26 cellular contexts compared by ENCODE assay signal in genomic region chr2:38017836-38018235, GRCh38. TPM values are rescaled to one million over a fixed set of nuclear protein-coding genes. Genes with fewer than 3 reads are reported as not detected.
DNase-seq lines count a peak whose midpoint lies in the region; ATAC-seq, FAIRE-seq and TF ChIP-seq lines count a peak whose summit lies in the region.
"Had no signal": no experiment of that assay in that cellular context is flagged by ENCODE, and none has a peak within 500 bp of the region (broad histone marks: within the 10 kb centered on the region; RNA-seq: fewer than 3 reads in every experiment).

No MANE protein-coding gene starts in this region.

- intact Hi-C loops in heart right ventricle (cut with DNase I), result loop anchor here in 1 of 10 donors (1.0 kb wide), 1 partner anchor 19 kb away; no protein-coding TSS in a partner anchor

- peaks cover 4% of the 10 kb centered on the region; the same call in 1 of the 2 replicates for H3K4me1 ChIP-seq in GM23338 (ENCODE audit: insufficient read depth)
- no peaks in the 10 kb centered on the region for H3K4me1 ChIP-seq in NT2/D1 (ENCODE audit: insufficient read depth, insufficient read length)
- peaks cover 4% of the 10 kb centered on the region for H3K4me1 ChIP-seq in endodermal cell (ENCODE audit: control insufficient read depth, insufficient read depth, low read length)
- no peaks in the 10 kb centered on the region for H3K4me1 ChIP-seq in heart right ventricle
- H3K4me1 ChIP-seq: BE2C, HAP-1 had no signal

- H3K9ac ChIP-seq in NT2/D1 (ENCODE audit: insufficient read length, low read depth) (no peak overlapping the region), endodermal cell (ENCODE audit: extremely low read depth, low read length, poor library complexity, severe bottlenecking) (no peak overlapping the region)
- H3K9ac ChIP-seq: BLaER1 treated with 17β-estradiol and CSF1 and Interleukin-3, amounts not matched to agents 10 nM and 100 nM had no signal

- H3K9me2 ChIP-seq in GM23338 (ENCODE audit: insufficient read depth), result no peaks in the 10 kb centered on the region

- no peak for FAIRE-seq in HTR-8/SVneo (lab: Jason Lieb, UNC)
- FAIRE-seq: A549, D721Med, GM12891, GM18507 had no signal

- no peaks in the 10 kb centered on the region for H3K36me3 ChIP-seq in GM23338 (ENCODE audit: insufficient read depth)
- no peaks in the 10 kb centered on the region for H3K36me3 ChIP-seq in NT2/D1 (ENCODE audit: insufficient read depth, insufficient read length, low read length)
- no peaks in the 10 kb centered on the region for H3K36me3 ChIP-seq in endodermal cell (ENCODE audit: control insufficient read depth, insufficient read depth, low read length)
- H3K36me3 ChIP-seq in heart right ventricle, result peaks cover 0 to 4% (median 0%) of the 10 kb centered on the region in 9 donors
- H3K36me3 ChIP-seq: BE2C; BLaER1 treated with 17β-estradiol and CSF1 and Interleukin-3, amounts not matched to agents 10 nM and 100 nM; HAP-1 had no signal

- no peaks in the 10 kb centered on the region for H3K79me2 ChIP-seq in GM23338 (replicated peaks; ENCODE audit: insufficient read depth)

- WGBS in endodermal cell (ENCODE audit: insufficient coverage in 1 of 2, insufficient read length in 1 of 2), 2 experiments, result 46 to 58% methylated on average over 6 to 7 of the region's 7 CpGs
- WGBS in heart right ventricle, 2 donors, result 73 to 94% methylated on average over 7 of the region's 7 CpGs

- TF ChIP-seq CTCF in GM23338 (conservative IDR thresholded peaks at IDR 0.05; ENCODE audit: low read depth in 2 of 2), result no peak
- no peak for TF ChIP-seq CTCF in endodermal cell (conservative IDR thresholded peaks at IDR 0.05)
- TF ChIP-seq CTCF in heart right ventricle (IDR thresholded peaks at IDR 0.05), result no peak

- DNase-seq in GM23338 (ENCODE audit: low spot score) (peak; percentile 48), NT2/D1 (ENCODE audit: low read depth, low spot score) (peak; percentile 15), endodermal cell (peak; percentile 87), heart right ventricle (no peak), HTR-8/SVneo (ENCODE audit: insufficient read length, low spot score) (no peak), middle frontal gyrus (ENCODE audit: extremely low spot score, low spot score) (no peak)
- DNase-seq in activated CD8-positive, alpha-beta T cell treated with anti-CD3 and anti-CD28 coated beads, Interleukin-2, amount 10 ng/mL, durations not matched to agents 7 days and 5 days, result no peak
- DNase-seq: 8988T; ACHN; AML-193; BE2C; CD4-positive, alpha-beta T cell; CD8-positive, alpha-beta memory T cell; DMS 273 treated with DMSO at 0.1 percent for 48 hours; DMS79; EL; GF-D8; HFFc6 had no signal

- H3K4me3 Mint-ChIP-seq in GM23338, result no peak overlapping the region
- no peak overlapping the region for H3K4me3 Mint-ChIP-seq in endodermal cell
- H3K4me3 Mint-ChIP-seq in activated CD8-positive, alpha-beta T cell treated with anti-CD3 and anti-CD28 coated beads, Interleukin-2, amount 10 ng/mL, durations not matched to agents 7 days and 5 days, result no peak overlapping the region
- H3K4me3 Mint-ChIP-seq: CD14-positive monocyte; CD4-positive, alpha-beta T cell; CD8-positive, alpha-beta memory T cell; HFFc6 had no signal

- H3K27me3 ChIP-seq in GM23338 (ENCODE audit: insufficient read depth), result no peaks in the 10 kb centered on the region
- H3K27me3 ChIP-seq in NT2/D1 (ENCODE audit: insufficient read depth, insufficient read length), result no peaks in the 10 kb centered on the region
- no peaks in the 10 kb centered on the region for H3K27me3 ChIP-seq in endodermal cell (ENCODE audit: control insufficient read depth, insufficient read depth, low read length, poor library complexity, severe bottlenecking)
- no peaks in the 10 kb centered on the region for H3K27me3 ChIP-seq in heart right ventricle
- H3K27me3 ChIP-seq: BE2C; BLaER1 treated with 17β-estradiol and CSF1 and Interleukin-3, amounts not matched to agents 10 nM and 100 nM had no signal

- CTCF ChIA-PET in activated CD8-positive, alpha-beta T cell treated with anti-CD3 and anti-CD28 coated beads, Interleukin-2, amount 10 ng/mL, durations not matched to agents 7 days and 5 days (lab: Charles Lee), result no interaction called here

- H3K27ac Mint-ChIP-seq in GM23338, result no peak overlapping the region
- peak overlapping the region; percentile 80 for H3K27ac Mint-ChIP-seq in endodermal cell
- no peak overlapping the region for H3K27ac Mint-ChIP-seq in activated CD8-positive, alpha-beta T cell treated with anti-CD3 and anti-CD28 coated beads, Interleukin-2, amount 10 ng/mL, durations not matched to agents 7 days and 5 days
- H3K27ac Mint-ChIP-seq: CD14-positive monocyte; CD4-positive, alpha-beta T cell; HFFc6 had no signal

- no peak for ATAC-seq in GM23338
- no peak for ATAC-seq in heart right ventricle
- ATAC-seq in activated CD8-positive, alpha-beta T cell treated with anti-CD3 and anti-CD28 coated beads, Interleukin-2, amount 10 ng/mL, durations not matched to agents 7 days and 5 days, result no peak
- ATAC-seq: A549 had no signal

- no peaks in the 10 kb centered on the region for H3K27me3 Mint-ChIP-seq in GM23338 (ENCODE audit: insufficient read depth, low read depth, poor library complexity)
- no peaks in the 10 kb centered on the region for H3K27me3 Mint-ChIP-seq in endodermal cell (ENCODE audit: insufficient read depth)
- H3K27me3 Mint-ChIP-seq in activated CD8-positive, alpha-beta T cell treated with anti-CD3 and anti-CD28 coated beads, Interleukin-2, amount 10 ng/mL, durations not matched to agents 7 days and 5 days (ENCODE audit: low read depth), result no peaks in the 10 kb centered on the region
- H3K27me3 Mint-ChIP-seq: CD4-positive, alpha-beta T cell; CD8-positive, alpha-beta memory T cell had no signal

- H3K9me3 Mint-ChIP-seq in GM23338, result peaks cover 3% of the 10 kb centered on the region; the same call in 1 of the 3 replicates
- H3K9me3 Mint-ChIP-seq in endodermal cell, result peaks cover 27% of the 10 kb centered on the region
- H3K9me3 Mint-ChIP-seq in activated CD8-positive, alpha-beta T cell treated with anti-CD3 and anti-CD28 coated beads, Interleukin-2, amount 10 ng/mL, durations not matched to agents 7 days and 5 days (ENCODE audit: insufficient read depth), result no peaks in the 10 kb centered on the region
- H3K9me3 Mint-ChIP-seq: CD4-positive, alpha-beta T cell; HFFc6 had no signal

- H3K4me2 ChIP-seq in GM23338, result no peak overlapping the region
- H3K4me2 ChIP-seq: A549; BLaER1 treated with 17β-estradiol and CSF1 and Interleukin-3, amounts not matched to agents 10 nM and 100 nM had no signal

- no peak overlapping the region for H3K4me3 ChIP-seq in GM23338
- no peak overlapping the region for H3K4me3 ChIP-seq in NT2/D1 (ENCODE audit: insufficient read length, low read depth)
- H3K4me3 ChIP-seq in endodermal cell (ENCODE audit: low read length), result no peak overlapping the region
- H3K4me3 ChIP-seq in heart right ventricle, result no peak overlapping the region
- H3K4me3 ChIP-seq: A549; BLaER1 treated with 17β-estradiol and CSF1 and Interleukin-3, amounts not matched to agents 10 nM and 100 nM; HAP-1 had no signal

- H2AFZ ChIP-seq in GM23338, result no peak overlapping the region

- H3K27ac ChIP-seq in GM23338 (ENCODE audit: low read depth), result no peak overlapping the region
- H3K27ac ChIP-seq in endodermal cell (ENCODE audit: low read depth, low read length), result no peak overlapping the region
- H3K27ac ChIP-seq in heart right ventricle, result no peak overlapping the region
- H3K27ac ChIP-seq: A549; BLaER1 treated with 17β-estradiol and CSF1 and Interleukin-3, amounts not matched to agents 10 nM and 100 nM had no signal

- H3K9me3 ChIP-seq in NT2/D1 (ENCODE audit: insufficient read depth, low read length), result 0 out of 2 replicates have a peak, but pooled peaks cover 4% of the 10 kb centered on the region
- H3K9me3 ChIP-seq in endodermal cell (ENCODE audit: control insufficient read depth, low read length), result peaks cover 5% of the 10 kb centered on the region
- no peaks in the 10 kb centered on the region for H3K9me3 ChIP-seq in heart right ventricle
- H3K9me3 ChIP-seq: A549, BE2C, HAP-1 had no signal

- no peaks in the 10 kb centered on the region for H4K20me1 ChIP-seq in GM23338 (replicated peaks; ENCODE audit: insufficient read depth)
- H4K20me1 ChIP-seq: BLaER1 treated with 17β-estradiol and CSF1 and Interleukin-3, amounts not matched to agents 10 nM and 100 nM had no signal

- H3F3A ChIP-seq in GM23338 (replicated peaks; ENCODE audit: low read depth), result no peaks in the 10 kb centered on the region

- POLR2A ChIA-PET in activated CD8-positive, alpha-beta T cell treated with anti-CD3 and anti-CD28 coated beads, Interleukin-2, amount 10 ng/mL, durations not matched to agents 7 days and 5 days (lab: Charles Lee), result no interaction called here

- no peaks in the 10 kb centered on the region for H3K36me3 Mint-ChIP-seq in GM23338 (ENCODE audit: low read depth)
- peaks cover 12% of the 10 kb centered on the region for H3K36me3 Mint-ChIP-seq in endodermal cell (ENCODE audit: low read depth)
- no peaks in the 10 kb centered on the region for H3K36me3 Mint-ChIP-seq in activated CD8-positive, alpha-beta T cell treated with anti-CD3 and anti-CD28 coated beads, Interleukin-2, amount 10 ng/mL, durations not matched to agents 7 days and 5 days (ENCODE audit: low read depth)

- H3K4me1 Mint-ChIP-seq in GM23338 (peaks cover 6% of the 10 kb centered on the region), endodermal cell (peaks cover 9% of the 10 kb centered on the region)
- no peaks in the 10 kb centered on the region for H3K4me1 Mint-ChIP-seq in activated CD8-positive, alpha-beta T cell treated with anti-CD3 and anti-CD28 coated beads, Interleukin-2, amount 10 ng/mL, durations not matched to agents 7 days and 5 days (ENCODE audit: low read depth)
- H3K4me1 Mint-ChIP-seq: CD8-positive, alpha-beta memory T cell had no signal

TF ChIP-seq in GM23338, 12 proteins besides CTCF, POLR2A, EP300 and RAD21 (continues in another document):
- no peak for TF ChIP-seq ZNF331 (CRISPR knock-in tag; IDR thresholded peaks at IDR 0.05; ENCODE audit: low read depth)

RNA-seq across cellular contexts. Expression of gene CYP1B1, which starts 58.1 kb away (rescaled TPM):
- total RNA-seq in GM23338 (2014; rRNA removed; shearing (Covaris generic)), result 2.6 and 6.2 TPM in 2 replicates
- polyA plus RNA-seq in GM23338 (2016; fragmentation: Nextera tagmentation; extraction: Ambion mirVana) (2.4 and 3.3 TPM in 2 replicates), heart right ventricle (1 to 10 TPM; 7.2 to 7.9 TPM)
- total RNA-seq in endodermal cell (1 to 10 TPM; 4.8 to 6.3 TPM), heart right ventricle (10 to 100 TPM in 9 of 10 donors, 1 to 10 TPM in 1; 8.5 to 89.3 (median 18.6) TPM)
- polyA plus RNA-seq in endodermal cell (2013, experiment 1 of 2), result 2.1 TPM
- polyA plus RNA-seq in endodermal cell (2013, experiment 2 of 2), result 3.1 TPM
- 1 to 10 TPM; 1.9 to 2.3 TPM for total RNA-seq in activated CD8-positive, alpha-beta T cell treated with anti-CD3 and anti-CD28 coated beads, Interleukin-2, amount 10 ng/mL, durations not matched to agents 7 days and 5 days
- total RNA-seq: G401 had no signal
- polyA plus RNA-seq: CD8-positive, alpha-beta memory T cell had no signal

Comparison
In these comparisons a context has a peak if more than half of its experiments do, and no peak if none do; other contexts are left out.
1. DNase-seq: peak in GM23338 (single experiment), NT2/D1 (single experiment) and endodermal cell (single experiment); none in heart right ventricle (0 of 2), HTR-8/SVneo (single experiment), activated CD8-positive, alpha-beta T cell treated with anti-CD3 and anti-CD28 coated beads, Interleukin-2, amount 10 ng/mL, durations not matched to agents 7 days and 5 days (single experiment) and middle frontal gyrus (single experiment).